Comparison of ENCODE assay signal across 2 cellular contexts in the genomic region with DNA sequence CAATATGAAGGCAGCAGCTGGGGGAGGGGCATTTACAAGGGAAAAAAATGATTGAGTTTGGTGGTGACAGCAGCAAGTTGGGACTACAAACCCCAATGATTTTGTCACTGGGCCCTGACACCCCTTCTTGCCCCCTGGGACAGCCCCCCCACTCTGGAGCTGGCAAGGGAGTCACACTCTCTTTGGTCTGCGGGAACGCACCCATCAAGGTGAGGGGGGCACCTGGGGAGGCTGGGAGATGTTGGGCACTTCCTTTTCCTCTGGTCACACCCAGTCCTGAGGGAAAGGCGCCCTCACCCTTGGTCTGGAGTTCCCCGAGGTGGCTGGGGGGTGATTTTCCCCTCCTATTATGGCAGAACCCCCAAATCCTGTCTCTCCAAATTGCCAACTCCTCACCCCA.
TF ChIP-seq lines count a peak whose summit lies in the region.

No MANE protein-coding gene starts in this region.

TF ChIP-seq in SK-N-SH, 30 proteins besides CTCF, POLR2A, EP300 and RAD21 (continued from another document):
- TF ChIP-seq, protein P1, sequence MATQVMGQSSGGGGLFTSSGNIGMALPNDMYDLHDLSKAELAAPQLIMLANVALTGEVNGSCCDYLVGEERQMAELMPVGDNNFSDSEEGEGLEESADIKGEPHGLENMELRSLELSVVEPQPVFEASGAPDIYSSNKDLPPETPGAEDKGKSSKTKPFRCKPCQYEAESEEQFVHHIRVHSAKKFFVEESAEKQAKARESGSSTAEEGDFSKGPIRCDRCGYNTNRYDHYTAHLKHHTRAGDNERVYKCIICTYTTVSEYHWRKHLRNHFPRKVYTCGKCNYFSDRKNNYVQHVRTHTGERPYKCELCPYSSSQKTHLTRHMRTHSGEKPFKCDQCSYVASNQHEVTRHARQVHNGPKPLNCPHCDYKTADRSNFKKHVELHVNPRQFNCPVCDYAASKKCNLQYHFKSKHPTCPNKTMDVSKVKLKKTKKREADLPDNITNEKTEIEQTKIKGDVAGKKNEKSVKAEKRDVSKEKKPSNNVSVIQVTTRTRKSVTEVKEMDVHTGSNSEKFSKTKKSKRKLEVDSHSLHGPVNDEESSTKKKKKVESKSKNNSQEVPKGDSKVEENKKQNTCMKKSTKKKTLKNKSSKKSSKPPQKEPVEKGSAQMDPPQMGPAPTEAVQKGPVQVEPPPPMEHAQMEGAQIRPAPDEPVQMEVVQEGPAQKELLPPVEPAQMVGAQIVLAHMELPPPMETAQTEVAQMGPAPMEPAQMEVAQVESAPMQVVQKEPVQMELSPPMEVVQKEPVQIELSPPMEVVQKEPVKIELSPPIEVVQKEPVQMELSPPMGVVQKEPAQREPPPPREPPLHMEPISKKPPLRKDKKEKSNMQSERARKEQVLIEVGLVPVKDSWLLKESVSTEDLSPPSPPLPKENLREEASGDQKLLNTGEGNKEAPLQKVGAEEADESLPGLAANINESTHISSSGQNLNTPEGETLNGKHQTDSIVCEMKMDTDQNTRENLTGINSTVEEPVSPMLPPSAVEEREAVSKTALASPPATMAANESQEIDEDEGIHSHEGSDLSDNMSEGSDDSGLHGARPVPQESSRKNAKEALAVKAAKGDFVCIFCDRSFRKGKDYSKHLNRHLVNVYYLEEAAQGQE (IDR thresholded peaks at IDR 0.05; ENCODE audit: low read depth, low read length) = no peak
- no peak for TF ChIP-seq FOSL2 (IDR thresholded peaks at IDR 0.05; ENCODE audit: borderline replicate concordance, low read depth)
- TF ChIP-seq SMC3 (IDR thresholded peaks at IDR 0.05; ENCODE audit: low read depth, low read length) = no peak
- TF ChIP-seq EZH2phosphoT487 (IDR thresholded peaks at IDR 0.05; ENCODE audit: borderline replicate concordance, low read depth) = no peak
- no peak for TF ChIP-seq RXRA (IDR thresholded peaks at IDR 0.05; ENCODE audit: borderline replicate concordance, low read depth)
- no peak for TF ChIP-seq TAF1 (IDR thresholded peaks at IDR 0.05; ENCODE audit: borderline replicate concordance, low read depth, low read length)
- TF ChIP-seq CHD2 (IDR thresholded peaks at IDR 0.05; ENCODE audit: low read length, partially characterized antibody) = no peak
- no peak for TF ChIP-seq POLR2AphosphoS5 (IDR thresholded peaks at IDR 0.05; ENCODE audit: low read depth, low read length)
- TF ChIP-seq RFX5 (IDR thresholded peaks at IDR 0.05; ENCODE audit: low read length) = no peak
- no peak for TF ChIP-seq TEAD4 (IDR thresholded peaks at IDR 0.05; ENCODE audit: borderline replicate concordance, insufficient read depth)
- TF ChIP-seq RCOR1 (IDR thresholded peaks at IDR 0.05; ENCODE audit: low read length) = no peak
- no peak for TF ChIP-seq FOXM1 (IDR thresholded peaks at IDR 0.05; ENCODE audit: low read depth)
- TF ChIP-seq MXI1 (IDR thresholded peaks at IDR 0.05; ENCODE audit: low read depth, low read length) = no peak
- TF ChIP-seq PBX3 (IDR thresholded peaks at IDR 0.05) = no peak
- no peak for TF ChIP-seq SIN3A (IDR thresholded peaks at IDR 0.05; ENCODE audit: borderline replicate concordance, low read depth, low read length)
- TF ChIP-seq ELF1 (IDR thresholded peaks at IDR 0.05) = no peak

TF ChIP-seq in WTC11, 78 proteins besides CTCF, POLR2A, EP300 and RAD21:
- TF ChIP-seq, protein P2, sequence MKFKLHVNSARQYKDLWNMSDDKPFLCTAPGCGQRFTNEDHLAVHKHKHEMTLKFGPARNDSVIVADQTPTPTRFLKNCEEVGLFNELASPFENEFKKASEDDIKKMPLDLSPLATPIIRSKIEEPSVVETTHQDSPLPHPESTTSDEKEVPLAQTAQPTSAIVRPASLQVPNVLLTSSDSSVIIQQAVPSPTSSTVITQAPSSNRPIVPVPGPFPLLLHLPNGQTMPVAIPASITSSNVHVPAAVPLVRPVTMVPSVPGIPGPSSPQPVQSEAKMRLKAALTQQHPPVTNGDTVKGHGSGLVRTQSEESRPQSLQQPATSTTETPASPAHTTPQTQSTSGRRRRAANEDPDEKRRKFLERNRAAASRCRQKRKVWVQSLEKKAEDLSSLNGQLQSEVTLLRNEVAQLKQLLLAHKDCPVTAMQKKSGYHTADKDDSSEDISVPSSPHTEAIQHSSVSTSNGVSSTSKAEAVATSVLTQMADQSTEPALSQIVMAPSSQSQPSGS (CRISPR knock-in tag; IDR thresholded peaks at IDR 0.05; ENCODE audit: borderline replicate concordance, low read depth) = no peak
- TF ChIP-seq NFYB (CRISPR knock-in tag; conservative IDR thresholded peaks at IDR 0.05; ENCODE audit: low read depth) (no peak), TCF7 (CRISPR knock-in tag; IDR thresholded peaks at IDR 0.05; ENCODE audit: low read depth) (no peak), MYBL2 (CRISPR knock-in tag; IDR thresholded peaks at IDR 0.05) (no peak), MXD4 (CRISPR knock-in tag; IDR thresholded peaks at IDR 0.05; ENCODE audit: borderline replicate concordance) (no peak), IRF2 (CRISPR knock-in tag; IDR thresholded peaks at IDR 0.05; ENCODE audit: borderline replicate concordance, low read depth) (no peak), ZNF232 (CRISPR knock-in tag; IDR thresholded peaks at IDR 0.05) (no peak), NR2C2 (CRISPR knock-in tag; IDR thresholded peaks at IDR 0.05) (no peak), ZNF219 (CRISPR knock-in tag; IDR thresholded peaks at IDR 0.05; ENCODE audit: borderline replicate concordance) (no peak), JUN (CRISPR knock-in tag; IDR thresholded peaks at IDR 0.05) (no peak), GTF2I (CRISPR knock-in tag; conservative IDR thresholded peaks at IDR 0.05) (no peak), ELF4 (CRISPR knock-in tag; IDR thresholded peaks at IDR 0.05; ENCODE audit: low read depth) (no peak), TP53 (CRISPR knock-in tag; IDR thresholded peaks at IDR 0.05) (no peak), HMGA2 (CRISPR knock-in tag; IDR thresholded peaks at IDR 0.05) (no peak), FOXJ3 (CRISPR knock-in tag; IDR thresholded peaks at IDR 0.05; ENCODE audit: borderline replicate concordance) (no peak), GRHL2 (CRISPR knock-in tag; IDR thresholded peaks at IDR 0.05; ENCODE audit: insufficient replicate concordance, severe bottlenecking) (no peak)
- TF ChIP-seq, protein P3, sequence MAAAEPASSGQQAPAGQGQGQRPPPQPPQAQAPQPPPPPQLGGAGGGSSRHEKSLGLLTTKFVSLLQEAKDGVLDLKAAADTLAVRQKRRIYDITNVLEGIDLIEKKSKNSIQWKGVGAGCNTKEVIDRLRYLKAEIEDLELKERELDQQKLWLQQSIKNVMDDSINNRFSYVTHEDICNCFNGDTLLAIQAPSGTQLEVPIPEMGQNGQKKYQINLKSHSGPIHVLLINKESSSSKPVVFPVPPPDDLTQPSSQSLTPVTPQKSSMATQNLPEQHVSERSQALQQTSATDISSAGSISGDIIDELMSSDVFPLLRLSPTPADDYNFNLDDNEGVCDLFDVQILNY (CRISPR knock-in tag; IDR thresholded peaks at IDR 0.05) = no peak
- TF ChIP-seq, protein P4, sequence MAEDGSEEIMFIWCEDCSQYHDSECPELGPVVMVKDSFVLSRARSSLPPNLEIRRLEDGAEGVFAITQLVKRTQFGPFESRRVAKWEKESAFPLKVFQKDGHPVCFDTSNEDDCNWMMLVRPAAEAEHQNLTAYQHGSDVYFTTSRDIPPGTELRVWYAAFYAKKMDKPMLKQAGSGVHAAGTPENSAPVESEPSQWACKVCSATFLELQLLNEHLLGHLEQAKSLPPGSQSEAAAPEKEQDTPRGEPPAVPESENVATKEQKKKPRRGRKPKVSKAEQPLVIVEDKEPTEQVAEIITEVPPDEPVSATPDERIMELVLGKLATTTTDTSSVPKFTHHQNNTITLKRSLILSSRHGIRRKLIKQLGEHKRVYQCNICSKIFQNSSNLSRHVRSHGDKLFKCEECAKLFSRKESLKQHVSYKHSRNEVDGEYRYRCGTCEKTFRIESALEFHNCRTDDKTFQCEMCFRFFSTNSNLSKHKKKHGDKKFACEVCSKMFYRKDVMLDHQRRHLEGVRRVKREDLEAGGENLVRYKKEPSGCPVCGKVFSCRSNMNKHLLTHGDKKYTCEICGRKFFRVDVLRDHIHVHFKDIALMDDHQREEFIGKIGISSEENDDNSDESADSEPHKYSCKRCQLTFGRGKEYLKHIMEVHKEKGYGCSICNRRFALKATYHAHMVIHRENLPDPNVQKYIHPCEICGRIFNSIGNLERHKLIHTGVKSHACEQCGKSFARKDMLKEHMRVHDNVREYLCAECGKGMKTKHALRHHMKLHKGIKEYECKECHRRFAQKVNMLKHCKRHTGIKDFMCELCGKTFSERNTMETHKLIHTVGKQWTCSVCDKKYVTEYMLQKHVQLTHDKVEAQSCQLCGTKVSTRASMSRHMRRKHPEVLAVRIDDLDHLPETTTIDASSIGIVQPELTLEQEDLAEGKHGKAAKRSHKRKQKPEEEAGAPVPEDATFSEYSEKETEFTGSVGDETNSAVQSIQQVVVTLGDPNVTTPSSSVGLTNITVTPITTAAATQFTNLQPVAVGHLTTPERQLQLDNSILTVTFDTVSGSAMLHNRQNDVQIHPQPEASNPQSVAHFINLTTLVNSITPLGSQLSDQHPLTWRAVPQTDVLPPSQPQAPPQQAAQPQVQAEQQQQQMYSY (CRISPR knock-in tag; IDR thresholded peaks at IDR 0.05) = no peak
